ENCODE assay signal across 26 cellular contexts in the genomic region with DNA sequence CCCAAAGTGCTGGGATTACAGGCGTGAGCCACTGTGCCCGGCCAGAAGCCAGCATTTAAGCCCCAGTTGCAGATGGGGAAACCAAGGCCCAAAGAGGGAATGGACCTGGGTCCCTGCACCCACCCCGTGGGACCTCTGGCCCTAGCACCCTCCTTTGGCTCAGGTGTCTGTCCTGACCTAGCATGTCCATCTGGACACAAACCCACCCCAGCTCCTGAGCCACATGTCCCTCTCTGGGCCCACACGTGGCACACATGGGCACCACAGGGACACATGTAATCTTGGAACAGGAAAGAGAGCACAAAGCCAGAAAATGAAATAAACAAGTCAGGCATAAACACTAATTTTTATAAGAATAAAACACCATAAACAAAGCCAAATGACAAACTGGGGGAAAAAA. TPM values are rescaled to one million over a fixed set of nuclear protein-coding genes. Genes with fewer than 3 reads are reported as not detected.
"Had no signal": no experiment of that assay in that cellular context is flagged by ENCODE, and none has a peak within 500 bp of the region (broad histone marks: within the 10 kb centered on the region; RNA-seq: fewer than 3 reads in every experiment).

No MANE protein-coding gene starts in this region.

- H3K36me3 ChIP-seq: gastrocnemius medialis, left lung, tibial nerve had no signal

- H3K27ac Mint-ChIP-seq: endodermal cell; mesothelial cell of epicardium; nephron; stimulated activated effector memory CD8-positive, alpha-beta T cell treated with anti-CD3 and anti-CD28 coated beads, Interleukin-12 subunit alpha, Interleukin-12 subunit beta, amount 100 ng/mL, for 72 hours had no signal

- H3K27me3 Mint-ChIP-seq: naive thymus-derived CD4-positive, alpha-beta T cell; progenitor cell of endocrine pancreas had no signal

- H3K4me3 ChIP-seq: gastrocnemius medialis, hepatocyte, left lung, smooth muscle cell, testis, tibial nerve, upper lobe of left lung had no signal

- H3K4me1 Mint-ChIP-seq: nephron had no signal

- H3K4me1 ChIP-seq: gastrocnemius medialis, parathyroid adenoma, testis, tibial nerve, upper lobe of left lung had no signal

- ATAC-seq: gastrocnemius medialis; left cardiac atrium; left lung; naive thymus-derived CD4-positive, alpha-beta T cell; stimulated activated effector memory CD8-positive, alpha-beta T cell treated with anti-CD3 and anti-CD28 coated beads, Interleukin-12 subunit alpha, Interleukin-12 subunit beta, amount 100 ng/mL, for 72 hours; stimulated activated naive CD8-positive, alpha-beta T cell treated with anti-CD3 and anti-CD28 coated beads, Interleukin-15, Interleukin-2, amounts not matched to agents 100 U/mL and 50 U/mL, for 24 hours had no signal

- H3K36me3 Mint-ChIP-seq: mesothelial cell of epicardium; naive thymus-derived CD4-positive, alpha-beta T cell; stimulated activated effector memory CD8-positive, alpha-beta T cell treated with anti-CD3 and anti-CD28 coated beads, Interleukin-12 subunit alpha, Interleukin-12 subunit beta, amount 100 ng/mL, for 72 hours had no signal

- H3K9ac ChIP-seq: parathyroid adenoma had no signal

- H3K27me3 ChIP-seq: gastrocnemius medialis, hepatocyte, left lung, testis, tibial nerve, upper lobe of left lung had no signal

- H3K4me3 Mint-ChIP-seq: endodermal cell; mesothelial cell of epicardium; naive thymus-derived CD4-positive, alpha-beta T cell; nephron; stimulated activated effector memory CD8-positive, alpha-beta T cell treated with anti-CD3 and anti-CD28 coated beads, Interleukin-12 subunit alpha, Interleukin-12 subunit beta, amount 100 ng/mL, for 72 hours had no signal

- H2AFZ ChIP-seq: hepatocyte, parathyroid adenoma had no signal

- H3K27ac ChIP-seq: epithelial cell of prostate, gastrocnemius medialis, hepatocyte, left lung, parathyroid adenoma, testis, tibial nerve, upper lobe of left lung had no signal

- H3K9me3 ChIP-seq: gastrocnemius medialis, left lung, testis, tibial nerve, upper lobe of left lung had no signal

- H3K4me2 ChIP-seq: hepatocyte, smooth muscle cell had no signal

- DNase-seq: effector CD8-positive, alpha-beta T cell; endodermal cell; foreskin fibroblast; gastrocnemius medialis; head of caudate nucleus; left cardiac atrium; mesenchymal stem cell; naive thymus-derived CD4-positive, alpha-beta T cell; occipital lobe; stimulated activated CD4-positive, alpha-beta T cell treated with anti-CD3 and anti-CD28 coated beads, Interleukin-12 subunit alpha, Interleukin-12 subunit beta, amount 100 ng/mL, for 4 hours; stimulated activated CD4-positive, alpha-beta T cell treated with anti-CD3 and anti-CD28 coated beads, Interleukin-1b, Interleukin-23, amount 100 ng/mL, for 48 hours; stimulated activated CD4-positive, alpha-beta T cell treated with anti-CD3 and anti-CD28 coated beads, Interleukin-4, amount 100 ng/mL, for 24 hours; stimulated activated naive CD8-positive, alpha-beta T cell treated with anti-CD3 and anti-CD28 coated beads, Interleukin-15, Interleukin-2, amounts not matched to agents 100 U/mL and 50 U/mL, for 24 hours; substantia nigra; testis; upper lobe of left lung had no signal

- H3K9me3 Mint-ChIP-seq: mesothelial cell of epicardium; naive thymus-derived CD4-positive, alpha-beta T cell; nephron; stimulated activated effector memory CD8-positive, alpha-beta T cell treated with anti-CD3 and anti-CD28 coated beads, Interleukin-12 subunit alpha, Interleukin-12 subunit beta, amount 100 ng/mL, for 72 hours had no signal

- H3K79me2 ChIP-seq: hepatocyte, parathyroid adenoma had no signal

RNA-seq across cellular contexts. Expression of gene GGT5, which starts 9.6 kb away (rescaled TPM):
- total RNA-seq: progenitor cell of endocrine pancreas had no signal
- polyA plus RNA-seq: naive thymus-derived CD4-positive, alpha-beta T cell had no signal

RNA-seq across cellular contexts. Expression of gene SUSD2, which starts 54.0 kb away (rescaled TPM):
- total RNA-seq: occipital lobe had no signal
